Comparison of ENCODE assay signal across 29 cellular contexts in the genomic region with DNA sequence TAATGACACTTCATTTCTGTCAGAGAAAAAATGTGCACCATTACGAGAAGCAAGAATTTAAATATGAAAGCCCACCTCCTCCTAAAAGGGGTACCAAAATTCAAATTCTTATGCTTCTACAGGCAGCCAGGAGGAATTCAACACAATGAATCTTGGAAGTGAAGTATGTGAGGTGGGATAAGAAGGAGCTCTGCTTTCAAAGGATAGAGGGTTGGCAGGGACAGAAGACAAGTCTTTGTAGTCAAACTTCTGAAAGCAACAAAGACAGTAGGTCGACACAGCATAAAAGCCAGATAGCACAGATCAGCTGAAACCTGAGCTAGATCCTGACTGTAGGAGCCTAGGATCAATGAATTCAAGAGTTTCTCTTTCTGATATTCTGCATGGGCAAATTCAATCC.
"Had no signal": no experiment of that assay in that cellular context is flagged by ENCODE, and none has a peak within 500 bp of the region (broad histone marks: within the 10 kb centered on the region; RNA-seq: fewer than 3 reads in every experiment).

No MANE protein-coding gene starts in this region.

- H3K9me3 ChIP-seq: adrenal gland, body of pancreas, colonic mucosa, esophagus muscularis mucosa, gastrocnemius medialis, heart right ventricle had no signal

- H3K36me3 ChIP-seq: adrenal gland, colonic mucosa had no signal

- H3K4me3 ChIP-seq: adrenal gland, body of pancreas, colonic mucosa, dorsolateral prefrontal cortex, esophagus muscularis mucosa, gastrocnemius medialis, heart right ventricle had no signal

- H3K27ac ChIP-seq: adrenal gland, body of pancreas, colonic mucosa, dorsolateral prefrontal cortex, esophagus muscularis mucosa, foreskin keratinocyte, gastrocnemius medialis, heart right ventricle had no signal

- DNase-seq: activated CD4-positive, alpha-beta T cell treated with anti-CD3 and anti-CD28 coated beads for 48 hours; activated CD4-positive, alpha-beta T cell treated with anti-CD3 and anti-CD28 coated beads, Interleukin-2, amount 50 U/mL, for 1 hour; activated CD4-positive, alpha-beta T cell treated with anti-CD3 and anti-CD28 coated beads, Interleukin-2, amount 50 U/mL, for 48 hours; activated CD8-positive, alpha-beta memory T cell treated with anti-CD3 and anti-CD28 coated beads for 24 hours; activated CD8-positive, alpha-beta T cell treated with anti-CD3 and anti-CD28 coated beads for 36 hours; activated effector memory CD4-positive, alpha-beta T cell treated with anti-CD3 and anti-CD28 coated beads, Interleukin-2, amount 50 U/mL, for 16 hours; activated naive CD4-positive, alpha-beta T cell treated with anti-CD3 and anti-CD28 coated beads for 36 hours; activated naive CD8-positive, alpha-beta T cell treated with anti-CD3 and anti-CD28 coated beads for 36 hours; activated naive CD8-positive, alpha-beta T cell treated with anti-CD3 and anti-CD28 coated beads, Interleukin-2, amount 50 U/mL, for 24 hours; activated T-cell treated with anti-CD3 and anti-CD28 coated beads, Interleukin-2, amount 50 U/mL, for 48 hours; adrenal gland; amygdala; aorta; body of pancreas; central memory CD4-positive, alpha-beta T cell; cerebellar nuclear complex; colonic mucosa; dorsolateral prefrontal cortex; effector memory CD4-positive, alpha-beta T cell; foreskin keratinocyte; gastrocnemius medialis; glutamatergic neuron; heart right ventricle; T-helper 2 cell had no signal

- H3K27ac Mint-ChIP-seq: activated CD8-positive, alpha-beta T cell treated with anti-CD3 and anti-CD28 coated beads for 36 hours; activated naive CD4-positive, alpha-beta T cell treated with anti-CD3 and anti-CD28 coated beads for 36 hours; activated naive CD8-positive, alpha-beta T cell treated with anti-CD3 and anti-CD28 coated beads for 36 hours; activated naive CD8-positive, alpha-beta T cell treated with anti-CD3 and anti-CD28 coated beads, Interleukin-2, amount 50 U/mL, for 24 hours; activated T-helper 1 cell treated with anti-CD3 and anti-CD28 coated beads, Interleukin-12 subunit alpha, Interleukin-12 subunit beta, Interleukin-2, Interleukin-4 antibody, amounts not matched to agents 30 ng/mL and 10 ng/mL and 1 ng/mL, durations not matched to agents 14 hours and 24 hours and 36 hours; activated T-helper 2 cell treated with anti-CD3 and anti-CD28 coated beads, Interferon-gamma antibody, Interleukin-2, Interleukin-4, amounts not matched to agents 10 μg/mL and 5 μg/mL and 100 μg/mL, durations not matched to agents 14 hours and 24 hours and 36 hours; dendritic cell treated with granulocyte-macrophage colony-stimulating factor and Interleukin-4, amounts not matched to agents 40 ng/mL and 50 ng/mL, for 4 days had no signal

- H3K9me3 Mint-ChIP-seq: activated CD8-positive, alpha-beta T cell treated with anti-CD3 and anti-CD28 coated beads for 36 hours; activated naive CD4-positive, alpha-beta T cell treated with anti-CD3 and anti-CD28 coated beads for 36 hours; activated naive CD8-positive, alpha-beta T cell treated with anti-CD3 and anti-CD28 coated beads, Interleukin-2, amount 50 U/mL, for 24 hours; dendritic cell treated with granulocyte-macrophage colony-stimulating factor and Interleukin-4, amounts not matched to agents 40 ng/mL and 50 ng/mL, for 4 days had no signal

- ATAC-seq: activated CD8-positive, alpha-beta T cell treated with anti-CD3 and anti-CD28 coated beads for 36 hours; activated naive CD8-positive, alpha-beta T cell treated with anti-CD3 and anti-CD28 coated beads, Interleukin-2, amount 50 U/mL, for 24 hours; body of pancreas; foreskin keratinocyte; gastrocnemius medialis; heart right ventricle had no signal

- H3K27me3 ChIP-seq: adrenal gland, body of pancreas, colonic mucosa, dorsolateral prefrontal cortex, esophagus muscularis mucosa, foreskin keratinocyte, gastrocnemius medialis, heart right ventricle had no signal

- H3K27me3 Mint-ChIP-seq: activated CD8-positive, alpha-beta T cell treated with anti-CD3 and anti-CD28 coated beads for 36 hours; activated naive CD4-positive, alpha-beta T cell treated with anti-CD3 and anti-CD28 coated beads, Interleukin-2, amount 50 U/mL, for 24 hours; activated naive CD8-positive, alpha-beta T cell treated with anti-CD3 and anti-CD28 coated beads for 36 hours; activated naive CD8-positive, alpha-beta T cell treated with anti-CD3 and anti-CD28 coated beads, Interleukin-2, amount 50 U/mL, for 24 hours; dendritic cell treated with granulocyte-macrophage colony-stimulating factor and Interleukin-4, amounts not matched to agents 40 ng/mL and 50 ng/mL, for 4 days had no signal

- H3K4me3 Mint-ChIP-seq: activated CD8-positive, alpha-beta T cell treated with anti-CD3 and anti-CD28 coated beads for 36 hours; activated naive CD4-positive, alpha-beta T cell treated with anti-CD3 and anti-CD28 coated beads for 36 hours; activated naive CD4-positive, alpha-beta T cell treated with anti-CD3 and anti-CD28 coated beads, Interleukin-2, amount 50 U/mL, for 24 hours; activated naive CD8-positive, alpha-beta T cell treated with anti-CD3 and anti-CD28 coated beads for 36 hours; activated naive CD8-positive, alpha-beta T cell treated with anti-CD3 and anti-CD28 coated beads, Interleukin-2, amount 50 U/mL, for 24 hours; activated T-helper 1 cell treated with anti-CD3 and anti-CD28 coated beads, Interleukin-12 subunit alpha, Interleukin-12 subunit beta, Interleukin-2, Interleukin-4 antibody, amounts not matched to agents 30 ng/mL and 10 ng/mL and 1 ng/mL, durations not matched to agents 14 hours and 24 hours and 36 hours; dendritic cell treated with granulocyte-macrophage colony-stimulating factor and Interleukin-4, amounts not matched to agents 40 ng/mL and 50 ng/mL, for 4 days had no signal
